ENCODE assay signal across 18 cellular contexts in the genomic region with DNA sequence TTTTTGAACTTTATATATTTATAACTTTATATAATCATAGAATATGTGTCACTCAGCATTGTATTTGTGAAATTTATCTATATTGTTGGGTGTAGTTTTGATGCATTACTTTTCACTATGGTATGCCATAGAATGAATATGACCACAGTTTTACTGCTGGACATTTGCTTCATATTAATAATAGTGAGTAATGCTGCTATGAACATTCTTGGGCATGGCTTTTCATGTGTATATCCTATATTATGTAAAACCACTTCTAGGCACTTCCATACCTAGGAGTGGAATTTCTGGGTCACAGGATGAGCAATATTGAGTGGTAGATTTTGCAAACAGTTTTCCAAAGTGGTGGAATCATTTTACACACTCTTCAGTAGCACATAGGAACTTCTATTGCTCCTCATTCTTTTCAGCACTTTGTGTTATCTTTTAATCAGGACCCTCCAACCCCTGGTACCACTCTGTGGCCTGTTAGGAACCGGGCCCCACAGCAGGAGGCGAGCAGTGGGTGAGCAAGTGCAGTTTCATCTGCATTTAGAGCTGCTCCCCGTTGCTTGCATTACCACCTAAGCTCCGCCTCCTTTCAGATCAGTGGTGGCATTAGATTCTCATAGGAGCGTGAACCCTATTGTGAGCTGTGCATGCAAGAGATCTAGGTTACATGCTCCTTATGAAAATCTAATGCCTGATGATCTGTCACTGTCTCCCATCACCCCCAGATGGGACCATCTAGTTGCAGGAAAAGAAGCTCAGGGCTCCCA.
"Had no signal": no experiment of that assay in that cellular context is flagged by ENCODE, and none has a peak within 500 bp of the region (broad histone marks: within the 10 kb centered on the region; RNA-seq: fewer than 3 reads in every experiment).

No MANE protein-coding gene starts in this region.

- H3K36me3 ChIP-seq: gastrocnemius medialis, heart left ventricle, lower lobe of right lung, prostate gland, tibial artery had no signal

- H3K4me3 ChIP-seq: dorsolateral prefrontal cortex, gastrocnemius medialis, heart left ventricle, lower lobe of right lung, prostate gland, tibial artery had no signal

- ATAC-seq: esophagus mucosa, gastrocnemius medialis, heart left ventricle, left colon, lower lobe of right lung, right cardiac atrium had no signal

- H3K27ac ChIP-seq: dorsolateral prefrontal cortex, heart left ventricle, lower lobe of right lung, prostate gland, tibial artery had no signal

- H3K4me1 ChIP-seq: lower lobe of right lung, prostate gland, tibial artery had no signal

- H3K27me3 ChIP-seq: dorsolateral prefrontal cortex, gastrocnemius medialis, heart left ventricle, tibial artery had no signal

- FAIRE-seq: small intestine had no signal

- DNase-seq: activated CD4-positive, CD25-positive, alpha-beta regulatory T cell treated with anti-CD3 and anti-CD28 coated beads, Interleukin-2, amount 50 U/mL, for 72 hours; activated naive CD4-positive, alpha-beta T cell treated with anti-CD3 and anti-CD28 coated beads, Interleukin-2, amount 10 ng/mL, durations not matched to agents 7 days and 5 days; dorsolateral prefrontal cortex; endodermal cell; gastrocnemius medialis; heart left ventricle; immature natural killer cell; left colon; lower lobe of right lung; midbrain; right cardiac atrium; small intestine; stimulated activated CD4-positive, alpha-beta T cell treated with anti-CD3 and anti-CD28 coated beads, Interleukin-4, amount 100 ng/mL, for 24 hours; stimulated activated naive CD4-positive, alpha-beta T cell; T-helper 9 cell; tibial artery had no signal

- H3K9me3 ChIP-seq: gastrocnemius medialis, lower lobe of right lung, prostate gland, tibial artery had no signal
